In the genomic region with DNA sequence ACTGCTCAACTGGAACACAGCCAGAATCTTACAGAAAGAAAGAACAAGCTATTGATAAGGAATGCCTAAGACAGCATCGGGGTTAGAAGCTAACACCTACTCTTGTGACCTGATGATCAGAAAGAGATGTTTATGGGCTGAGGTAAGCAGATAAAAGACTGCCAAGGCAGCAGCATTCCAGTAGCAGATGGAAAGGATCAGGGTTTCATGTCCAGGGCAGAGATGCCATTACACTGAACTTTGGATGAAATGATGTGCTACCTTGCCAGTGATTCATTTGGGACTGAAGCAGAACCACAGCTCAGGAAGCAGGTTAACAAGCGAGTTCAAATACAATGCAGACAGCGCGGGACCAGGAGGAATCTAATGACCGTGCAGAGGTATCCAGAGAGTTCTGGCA, we compare ENCODE assay signal across 20 cellular contexts. TPM values are rescaled to one million over a fixed set of nuclear protein-coding genes. Genes with fewer than 3 reads are reported as not detected.
"Had no signal": no experiment of that assay in that cellular context is flagged by ENCODE, and none has a peak within 500 bp of the region (broad histone marks: within the 10 kb centered on the region; RNA-seq: fewer than 3 reads in every experiment).

No MANE protein-coding gene starts in this region.

- H3K27ac Mint-ChIP-seq: activated naive CD4-positive, alpha-beta T cell treated with anti-CD3 and anti-CD28 coated beads, Interleukin-2, amount 50 U/mL, for 24 hours; brain; stimulated activated naive CD8-positive, alpha-beta T cell treated with anti-CD3 and anti-CD28 coated beads, Interleukin-15, Interleukin-2, amounts not matched to agents 100 ng/mL and 50 ng/mL, for 24 hours; T-helper 1 cell treated with Interleukin-12 subunit alpha and Interleukin-12 subunit beta and Interleukin-4 antibody, amounts not matched to agents 30 μg/mL and 1 μg/mL, for 36 hours; WTC11 had no signal

- ATAC-seq: WTC11 had no signal

- H3K4me3 ChIP-seq: dorsolateral prefrontal cortex had no signal

- H3K4me3 Mint-ChIP-seq: activated naive CD4-positive, alpha-beta T cell treated with anti-CD3 and anti-CD28 coated beads, Interleukin-2, amount 50 U/mL, for 24 hours; brain; stimulated activated naive CD8-positive, alpha-beta T cell treated with anti-CD3 and anti-CD28 coated beads, Interleukin-15, Interleukin-2, amounts not matched to agents 100 ng/mL and 50 ng/mL, for 24 hours; T-helper 1 cell treated with Interleukin-12 subunit alpha and Interleukin-12 subunit beta and Interleukin-4 antibody, amounts not matched to agents 30 μg/mL and 1 μg/mL, for 36 hours; WTC11 had no signal

- H3K27me3 Mint-ChIP-seq: activated naive CD4-positive, alpha-beta T cell treated with anti-CD3 and anti-CD28 coated beads, Interleukin-2, amount 50 U/mL, for 24 hours; brain; stimulated activated naive CD8-positive, alpha-beta T cell treated with anti-CD3 and anti-CD28 coated beads, Interleukin-15, Interleukin-2, amounts not matched to agents 100 ng/mL and 50 ng/mL, for 24 hours had no signal

- DNase-seq: activated CD4-positive, alpha-beta T cell treated with anti-CD3 and anti-CD28 coated beads, Interleukin-2, amount 50 U/mL, for 1 hour; activated effector memory CD4-positive, alpha-beta T cell treated with Interleukin-2 at 50 U/mL for 16 hours; dorsolateral prefrontal cortex; hippocampal formation; stimulated activated CD4-positive, alpha-beta T cell treated with anti-CD3 and anti-CD28 coated beads, Interleukin-4, amount 100 ng/mL, for 1 hour; stimulated activated CD8-positive, alpha-beta memory T cell treated with anti-CD3 and anti-CD28 coated beads, Interleukin-4, amount 100 ng/mL, for 48 hours had no signal

- H3K27me3 ChIP-seq: dorsolateral prefrontal cortex had no signal

- H3K4me1 Mint-ChIP-seq: activated naive CD4-positive, alpha-beta T cell treated with anti-CD3 and anti-CD28 coated beads, Interleukin-2, amount 50 U/mL, for 24 hours; brain; WTC11 had no signal

- H3K9me3 Mint-ChIP-seq: activated naive CD4-positive, alpha-beta T cell treated with anti-CD3 and anti-CD28 coated beads, Interleukin-2, amount 50 U/mL, for 24 hours; brain; stimulated activated naive CD8-positive, alpha-beta T cell treated with anti-CD3 and anti-CD28 coated beads, Interleukin-15, Interleukin-2, amounts not matched to agents 100 ng/mL and 50 ng/mL, for 24 hours; T-helper 1 cell treated with Interleukin-12 subunit alpha and Interleukin-12 subunit beta and Interleukin-4 antibody, amounts not matched to agents 30 μg/mL and 1 μg/mL, for 36 hours; WTC11 had no signal

RNA-seq across cellular contexts. Expression of a gene that starts 27.1 kb away (rescaled TPM):
- total RNA-seq: endothelial cell of umbilical vein, fibroblast of lung, kidney epithelial cell, osteocyte, ureter had no signal
- polyA plus RNA-seq: endothelial cell of umbilical vein, neural cell had no signal

RNA-seq across cellular contexts. Expression of a gene that starts 34.8 kb away (rescaled TPM):
- total RNA-seq: cerebellum, dorsolateral prefrontal cortex, endothelial cell of umbilical vein, fibroblast of lung, kidney epithelial cell, lower leg skin, osteocyte, temporal lobe had no signal
- polyA plus RNA-seq: endothelial cell of umbilical vein, fibroblast of lung, neural cell had no signal

RNA-seq across cellular contexts. Expression of a gene that starts 41.4 kb away (rescaled TPM):
- total RNA-seq: dorsolateral prefrontal cortex, endothelial cell of umbilical vein, fibroblast of lung, kidney epithelial cell, lower leg skin, osteocyte, temporal lobe, ureter, WTC11 had no signal
- polyA plus RNA-seq: endothelial cell of umbilical vein, fibroblast of lung, neural cell had no signal
